ENCODE assay signal across 32 cellular contexts in the genomic region with DNA sequence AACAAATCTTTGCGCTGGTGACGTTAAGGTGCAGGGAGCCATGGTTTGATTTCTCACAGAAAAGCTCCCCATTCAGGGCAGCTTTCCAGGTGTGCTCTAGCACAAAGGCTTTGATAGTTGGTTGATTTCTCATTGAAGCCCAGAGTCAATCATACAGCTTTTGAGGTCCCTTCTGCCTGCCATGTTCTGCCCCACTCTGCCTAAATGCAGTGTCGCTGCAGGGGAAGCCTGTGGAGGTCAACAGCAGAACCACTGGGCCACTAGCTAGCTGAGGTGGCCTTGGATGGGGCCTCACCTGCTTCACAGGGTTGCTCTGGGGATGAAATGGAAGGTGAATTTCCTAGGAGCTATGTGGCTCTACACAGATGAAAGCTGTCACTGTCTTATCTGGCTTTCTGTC.
"Had no signal": no experiment of that assay in that cellular context is flagged by ENCODE, and none has a peak within 500 bp of the region (broad histone marks: within the 10 kb centered on the region; RNA-seq: fewer than 3 reads in every experiment).

No MANE protein-coding gene starts in this region.

- H3K4me1 ChIP-seq: adrenal gland, breast epithelium had no signal

- DNase-seq: activated B cell treated with CpG ODN at 0.5 μM for 24 hours; activated CD4-positive, alpha-beta memory T cell treated with anti-CD3 and anti-CD28 coated beads, Interleukin-2, amount 10 ng/mL, durations not matched to agents 7 days and 5 days; activated CD4-positive, alpha-beta T cell treated with anti-CD3 and anti-CD28 coated beads for 48 hours; activated CD4-positive, alpha-beta T cell treated with anti-CD3 and anti-CD28 coated beads, Interleukin-2, amount 10 ng/mL, durations not matched to agents 7 days and 5 days; activated CD4-positive, alpha-beta T cell treated with anti-CD3 and anti-CD28 coated beads, Interleukin-2, amount 50 U/mL, for 48 hours; activated CD4-positive, CD25-positive, alpha-beta regulatory T cell treated with anti-CD3 and anti-CD28 coated beads, Interleukin-2, amount 50 U/mL, for 72 hours; activated CD8-positive, alpha-beta memory T cell treated with anti-CD3 and anti-CD28 coated beads for 24 hours; activated CD8-positive, alpha-beta memory T cell treated with anti-CD3 and anti-CD28 coated beads, Interleukin-2, amount 10 ng/mL, durations not matched to agents 7 days and 5 days; activated CD8-positive, alpha-beta T cell treated with anti-CD3 and anti-CD28 coated beads, Interleukin-2, amount 10 ng/mL, durations not matched to agents 7 days and 5 days; activated effector memory CD4-positive, alpha-beta T cell treated with anti-CD3 and anti-CD28 coated beads, Interleukin-2, amount 50 U/mL, for 16 hours; activated gamma-delta T cell treated with Interleukin-2 at 50 U/mL for 16 hours; activated naive CD4-positive, alpha-beta T cell; activated naive CD4-positive, alpha-beta T cell treated with anti-CD3 and anti-CD28 coated beads for 36 hours; activated naive CD4-positive, alpha-beta T cell treated with anti-CD3 and anti-CD28 coated beads, Interleukin-2, amount 50 U/mL, for 16 hours; activated naive CD8-positive, alpha-beta T cell treated with anti-CD3 and anti-CD28 coated beads for 36 hours; activated T-cell treated with anti-CD3 and anti-CD28 coated beads for 4 hours; activated T-cell treated with anti-CD3 and anti-CD28 coated beads, Interleukin-2, amount 50 U/mL, for 1 hour; activated T-cell treated with anti-CD3 and anti-CD28 coated beads, Interleukin-2, amount 50 U/mL, for 4 hours; activated T-cell treated with anti-CD3 and anti-CD28 coated beads, Interleukin-2, amount 50 U/mL, for 72 hours; adrenal gland; amniotic stem cell; aorta; body of pancreas; brain microvascular endothelial cell; central memory CD4-positive, alpha-beta T cell; T-helper 1 cell; T-helper 2 cell; T-helper 9 cell had no signal

- H3K9me3 ChIP-seq: adrenal gland, body of pancreas, breast epithelium had no signal

- H3K27ac ChIP-seq: adrenal gland, body of pancreas, brain microvascular endothelial cell, breast epithelium, VCaP had no signal

- H3K27me3 ChIP-seq: body of pancreas, brain microvascular endothelial cell, breast epithelium had no signal

- H3K4me3 ChIP-seq: adrenal gland, body of pancreas, breast epithelium had no signal

- ATAC-seq: activated CD8-positive, alpha-beta memory T cell treated with anti-CD3 and anti-CD28 coated beads, Interleukin-2, amount 10 ng/mL, durations not matched to agents 7 days and 5 days; activated CD8-positive, alpha-beta T cell treated with anti-CD3 and anti-CD28 coated beads, Interleukin-2, amount 10 ng/mL, durations not matched to agents 7 days and 5 days; activated naive CD4-positive, alpha-beta T cell treated with anti-CD3 and anti-CD28 coated beads, Interleukin-2, amount 50 U/mL, for 72 hours; activated T-cell treated with anti-CD3 and anti-CD28 coated beads, Interleukin-2, amount 50 U/mL, for 4 hours; activated T-cell treated with anti-CD3 and anti-CD28 coated beads, Interleukin-2, amount 50 U/mL, for 72 hours; activated T-helper 17 cell treated with anti-CD3 and anti-CD28 coated beads, Interleukin-2, amount 50 U/mL, for 72 hours; body of pancreas had no signal

- H3K36me3 ChIP-seq: adrenal gland, brain microvascular endothelial cell, breast epithelium had no signal
